ENCODE assay signal across 1 cellular context in genomic region chr19:38899447-38900219, GRCh38.
TF ChIP-seq lines count a peak whose summit lies in the region.

Gene NFKBIB, plus strand, starts transcription at chr19:38899969. Its CDS starts 64 bp downstream, at chr19:38900033.
Gene SIRT2, minus strand, starts transcription at chr19:38899618. Its CDS starts 97 bp downstream, at chr19:38899521.

TF ChIP-seq in K562, 482 proteins besides CTCF, POLR2A, EP300 and RAD21 (continued from another document):
- TF ChIP-seq, protein P1, sequence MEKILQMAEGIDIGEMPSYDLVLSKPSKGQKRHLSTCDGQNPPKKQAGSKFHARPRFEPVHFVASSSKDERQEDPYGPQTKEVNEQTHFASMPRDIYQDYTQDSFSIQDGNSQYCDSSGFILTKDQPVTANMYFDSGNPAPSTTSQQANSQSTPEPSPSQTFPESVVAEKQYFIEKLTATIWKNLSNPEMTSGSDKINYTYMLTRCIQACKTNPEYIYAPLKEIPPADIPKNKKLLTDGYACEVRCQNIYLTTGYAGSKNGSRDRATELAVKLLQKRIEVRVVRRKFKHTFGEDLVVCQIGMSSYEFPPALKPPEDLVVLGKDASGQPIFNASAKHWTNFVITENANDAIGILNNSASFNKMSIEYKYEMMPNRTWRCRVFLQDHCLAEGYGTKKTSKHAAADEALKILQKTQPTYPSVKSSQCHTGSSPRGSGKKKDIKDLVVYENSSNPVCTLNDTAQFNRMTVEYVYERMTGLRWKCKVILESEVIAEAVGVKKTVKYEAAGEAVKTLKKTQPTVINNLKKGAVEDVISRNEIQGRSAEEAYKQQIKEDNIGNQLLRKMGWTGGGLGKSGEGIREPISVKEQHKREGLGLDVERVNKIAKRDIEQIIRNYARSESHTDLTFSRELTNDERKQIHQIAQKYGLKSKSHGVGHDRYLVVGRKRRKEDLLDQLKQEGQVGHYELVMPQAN (IDR thresholded peaks at IDR 0.05; ENCODE audit: borderline replicate concordance): peak; percentile 89
